In the genomic region with DNA sequence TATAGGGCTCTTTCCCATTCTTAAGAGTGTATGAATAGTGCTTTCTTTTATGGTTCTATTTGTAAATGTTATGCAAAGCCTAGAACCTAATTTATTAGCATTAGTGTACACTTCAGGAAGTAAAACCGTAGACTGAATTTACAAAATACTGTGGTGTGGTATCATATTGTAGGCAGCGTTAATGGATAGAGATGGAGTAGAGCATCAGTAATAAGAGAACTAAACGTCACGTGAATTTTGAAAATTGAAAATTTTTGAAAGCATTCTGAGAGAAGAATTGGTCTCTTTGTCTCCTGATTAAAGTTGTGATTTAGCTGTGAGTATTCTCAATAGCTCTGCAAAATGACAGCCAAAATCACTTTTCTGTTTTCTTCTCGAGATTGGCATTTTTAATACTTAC, we compare ENCODE assay signal across 13 cellular contexts. TPM values are rescaled to one million over a fixed set of nuclear protein-coding genes. Genes with fewer than 3 reads are reported as not detected.
DNase-seq lines count a peak whose midpoint lies in the region; ATAC-seq, FAIRE-seq and TF ChIP-seq lines count a peak whose summit lies in the region.
"Had no signal": no experiment of that assay in that cellular context is flagged by ENCODE, and none has a peak within 500 bp of the region (broad histone marks: within the 10 kb centered on the region; RNA-seq: fewer than 3 reads in every experiment).

No MANE protein-coding gene starts in this region.

- no peaks in the 10 kb centered on the region for H3K9me1 ChIP-seq in keratinocyte (ENCODE audit: control insufficient read depth, extremely low read depth, insufficient read depth, low read length)

- intact Hi-C loops in heart left ventricle (cut with DNase I) (loop anchor here in 6 of 10 donors (5.0 to 10.0 kb wide), 10 partner anchors 44 to 546 kb away; partner anchors contain the start of gene TBC1D19 (in 2 of the 6)), cardiac septum (cut with DNase I) (loop anchor here (5.0 kb wide), 3 partner anchors 129 to 541 kb away; partner anchors contain the start of gene RBPJ)

- H2AFZ ChIP-seq in keratinocyte (ENCODE audit: control insufficient read depth, low read length), result peak overlapping the region; percentile 31

- H3K4me2 ChIP-seq in keratinocyte (ENCODE audit: control insufficient read depth, extremely low read depth, insufficient read depth, low read depth, low read length), result peak overlapping the region; percentile 88

- no peaks in the 10 kb centered on the region for H3K27me3 ChIP-seq in heart left ventricle
- H3K27me3 ChIP-seq in keratinocyte (ENCODE audit: control insufficient read depth, extremely low read depth, insufficient read depth, low read length), result no peaks in the 10 kb centered on the region
- no peaks in the 10 kb centered on the region for H3K27me3 ChIP-seq in suprapubic skin

- WGBS in heart left ventricle, 4 donors, result 58 to 69% (median 67%) methylated on average over 5 of the region's 5 CpGs
- WGBS in suprapubic skin, result 56% methylated on average over 5 of the region's 5 CpGs

- peaks cover 45% of the 10 kb centered on the region for H3K79me2 ChIP-seq in keratinocyte (ENCODE audit: control insufficient read depth, insufficient read depth, low read length)

- H3K4me3 ChIP-seq in heart left ventricle, result peak overlapping the region in 7 of 12 donors; percentile 3 to 93 (median 81)
- no peak overlapping the region for H3K4me3 ChIP-seq in keratinocyte (ENCODE audit: control insufficient read depth in 2 of 3, extremely low read depth in 1 of 3, insufficient read depth in 2 of 3, low read depth in 1 of 3, low read length in 3 of 3)
- peak overlapping the region; percentile 98 for H3K4me3 ChIP-seq in suprapubic skin
- H3K4me3 ChIP-seq: K562 had no signal

- H3K9me3 ChIP-seq in heart left ventricle, result no peaks in the 10 kb centered on the region
- no peaks in the 10 kb centered on the region for H3K9me3 ChIP-seq in keratinocyte (ENCODE audit: control insufficient read depth, low read depth, low read length)
- no peaks in the 10 kb centered on the region for H3K9me3 ChIP-seq in suprapubic skin

- TF ChIP-seq POLR2A in heart left ventricle (IDR thresholded peaks at IDR 0.05) (no peak), suprapubic skin (IDR thresholded peaks at IDR 0.05) (no peak)

- no peak for TF ChIP-seq EP300 in suprapubic skin (IDR thresholded peaks at IDR 0.05)

- DNase-seq in heart left ventricle, result no peak
- no peak for DNase-seq in cardiac septum (ENCODE audit: low spot score)
- no peak for DNase-seq in keratinocyte (ENCODE audit: low read depth, low spot score)
- DNase-seq in suprapubic skin (ENCODE audit: low spot score in 2 of 2), result no peak
- DNase-seq in amniotic stem cell (lab: John Stamatoyannopoulos, UW), result no peak
- DNase-seq in GF-D8 (lab: John Stamatoyannopoulos, UW), result no peak
- DNase-seq: activated gamma-delta T cell, COR-L47, NCI-H524, posterior cingulate gyrus had no signal

- H4K20me1 ChIP-seq in keratinocyte (ENCODE audit: control insufficient read depth, extremely low read depth, insufficient read depth, low read length), result no peaks in the 10 kb centered on the region

- ATAC-seq in heart left ventricle (no peak), GM19023 (IDR thresholded peaks at IDR 0.05; ENCODE audit: unreplicated experiment) (no peak)
- ATAC-seq: K562 had no signal

- no peak overlapping the region for H3K9ac ChIP-seq in keratinocyte (ENCODE audit: control insufficient read depth, extremely low read depth, insufficient read depth, low read length)

- dilution Hi-C loops in keratinocyte (cut with MboI; ENCODE audit: extremely low pct_ligation_motif_present, low sequenced_read_pairs), result no loop called here

- TF ChIP-seq CTCF in heart left ventricle (IDR thresholded peaks at IDR 0.05), result no peak
- TF ChIP-seq CTCF in VCaP (conservative IDR thresholded peaks at IDR 0.05), result no peak
- TF ChIP-seq CTCF in keratinocyte (optimal IDR thresholded peaks at IDR 0.05 in 1 of 3, IDR thresholded peaks at IDR 0.05 in 1 of 3, conservative IDR thresholded peaks at IDR 0.05 in 1 of 3; ENCODE audit: extremely low read depth in 1 of 3, insufficient read depth in 2 of 3, low read length in 3 of 3), result no peak
- TF ChIP-seq CTCF in suprapubic skin (IDR thresholded peaks at IDR 0.05), result no peak

- H3K36me3 ChIP-seq in heart left ventricle, result no peaks in the 10 kb centered on the region
- H3K36me3 ChIP-seq in keratinocyte (ENCODE audit: control insufficient read depth in 2 of 2, extremely low read depth in 1 of 2, insufficient read depth in 2 of 2, low read length in 2 of 2), result no peaks in the 10 kb centered on the region
- no peaks in the 10 kb centered on the region for H3K36me3 ChIP-seq in suprapubic skin

- H3K4me1 ChIP-seq in heart left ventricle (peaks cover 0 to 82% (median 35%) of the 10 kb centered on the region in 12 donors), keratinocyte (ENCODE audit: control insufficient read depth, extremely low read depth, insufficient read depth, low read length) (peaks cover 16% of the 10 kb centered on the region), suprapubic skin (peaks cover 66% of the 10 kb centered on the region)

- H3K27ac ChIP-seq in heart left ventricle, result peak overlapping the region in 5 of 12 donors; percentile 2 to 96 (median 82)
- peak overlapping the region; percentile 95; the same call in 1 of the 2 replicates for H3K27ac ChIP-seq in VCaP
- no peak overlapping the region for H3K27ac ChIP-seq in keratinocyte (ENCODE audit: control insufficient read depth, insufficient read depth, low read length)
- H3K27ac ChIP-seq in suprapubic skin, result no peak overlapping the region

- FAIRE-seq in keratinocyte (lab: Jason Lieb, UNC), result no peak
- FAIRE-seq: K562 had no signal

RNA-seq across cellular contexts. Expression of gene STIM2, which starts 2.9 kb away (rescaled TPM):
- total RNA-seq in heart left ventricle (10 to 100 TPM in 4 of 9 donors, 1 to 10 TPM in 5; 7.5 to 17.3 (median 9.9) TPM), cardiac septum (10.1 TPM), suprapubic skin (10 to 100 TPM; 20.2 to 37.3 (median 27.5) TPM)
- polyA plus RNA-seq in heart left ventricle (1 to 10 TPM; 4.6 to 6.7 TPM), keratinocyte (17.3 to 23.1 TPM (median 20.7 TPM) in 3 replicates)
- 17.9 TPM for polyA plus RNA-seq in keratinocyte (2011; ENCODE audit: low read depth)
- 5.5 and 6.1 TPM in 2 replicates for polyA plus RNA-seq in keratinocyte (2011; cell fraction: cytosol; rRNA removed)
- 51.1 and 51.2 TPM in 2 replicates for polyA plus RNA-seq in keratinocyte (2011; cell fraction: nucleus; rRNA removed)
- 10.5 and 13.2 TPM in 2 replicates for polyA plus RNA-seq in keratinocyte (2012; ENCODE audit: low replicate concordance)
- 8.0 to 29.5 TPM (median 27.4 TPM) in 3 replicates for polyA minus RNA-seq in keratinocyte
- 7.5 TPM for polyA minus RNA-seq in keratinocyte (2011; cell fraction: cytosol; rRNA and poly(A)+ RNA removed)
- 23.7 and 35.9 TPM in 2 replicates for polyA minus RNA-seq in keratinocyte (2011; cell fraction: nucleus; rRNA and poly(A)+ RNA removed)

Comparison
In these comparisons a context has a peak if more than half of its experiments do, and no peak if none do; other contexts are left out.
1. H3K4me3 ChIP-seq: peak in heart left ventricle (7 of 12) and suprapubic skin (single experiment); none in keratinocyte (0 of 3).